ENCODE assay signal across 8 cellular contexts in the genomic region with DNA sequence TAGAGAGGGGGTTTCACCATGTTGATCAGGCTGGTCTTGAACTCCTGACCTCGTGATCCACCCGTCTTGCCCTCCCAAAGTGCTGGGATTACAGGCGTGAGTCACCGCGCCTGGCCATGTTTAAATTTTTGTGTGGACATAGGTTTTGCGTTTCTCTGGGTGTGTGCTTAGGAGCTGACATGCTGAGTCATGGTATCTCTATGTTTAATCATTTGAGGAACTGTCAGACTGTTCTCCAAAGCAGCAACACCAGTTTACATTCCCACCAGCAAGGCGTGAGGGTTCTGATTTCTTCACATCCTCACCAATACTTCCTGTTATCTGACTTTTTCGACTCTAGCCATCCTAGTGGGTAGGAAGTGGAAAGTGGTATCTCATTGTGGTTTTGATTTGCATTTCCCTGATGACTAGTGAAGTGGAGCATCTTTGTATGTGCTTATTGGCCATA.
DNase-seq lines count a peak whose midpoint lies in the region; ATAC-seq lines count a peak whose summit lies in the region.

No MANE protein-coding gene starts in this region.

- no peak overlapping the region for H3K9ac ChIP-seq in mesenchymal stem cell (ENCODE audit: low read length)

- no peak overlapping the region for H2BK15ac ChIP-seq in mesenchymal stem cell (ENCODE audit: low read depth, poor library complexity, severe bottlenecking)

- H3K27me3 Mint-ChIP-seq in activated CD4-positive, alpha-beta T cell treated with anti-CD3 and anti-CD28 coated beads for 36 hours: peaks cover 9% of the 10 kb centered on the region
- H3K27me3 Mint-ChIP-seq in activated T-cell treated with anti-CD3 and anti-CD28 coated beads, Interleukin-2, amount 50 U/mL, for 4 hours (ENCODE audit: low read depth): peaks cover 7% of the 10 kb centered on the region

- no peaks in the 10 kb centered on the region for H3K36me3 Mint-ChIP-seq in activated CD4-positive, alpha-beta T cell treated with anti-CD3 and anti-CD28 coated beads for 36 hours (ENCODE audit: low read depth)
- H3K36me3 Mint-ChIP-seq in activated T-cell treated with anti-CD3 and anti-CD28 coated beads, Interleukin-2, amount 50 U/mL, for 4 hours (ENCODE audit: insufficient read depth): no peaks in the 10 kb centered on the region

- no peaks in the 10 kb centered on the region for H3K27me3 ChIP-seq in mesenchymal stem cell (ENCODE audit: control insufficient read depth in 1 of 2, insufficient read depth in 1 of 2, low read length in 2 of 2)

- H4K91ac ChIP-seq in mesenchymal stem cell (ENCODE audit: low read length): no peak overlapping the region

- no peaks in the 10 kb centered on the region for H3K36me3 ChIP-seq in mesenchymal stem cell (ENCODE audit: control insufficient read depth in 1 of 2, insufficient read depth in 2 of 2, low read depth in 1 of 2, low read length in 2 of 2)

- CTCF ChIA-PET in activated CD4-positive, alpha-beta T cell treated with anti-CD3 and anti-CD28 coated beads for 36 hours (lab: Charles Lee): no interaction called here

- no peak overlapping the region for H3K4me3 ChIP-seq in mesenchymal stem cell (ENCODE audit: insufficient read depth in 1 of 2, low read depth in 1 of 2, low read length in 2 of 2)

- DNase-seq in activated CD4-positive, alpha-beta T cell treated with anti-CD3 and anti-CD28 coated beads for 36 hours: peak; percentile 58
- DNase-seq in activated CD4-positive, alpha-beta T cell treated with anti-CD3 and anti-CD28 coated beads for 1 hour: no peak
- peak; percentile 52 for DNase-seq in NAMALWA (ENCODE audit: low spot score)
- no peak for DNase-seq in activated T-cell treated with anti-CD3 and anti-CD28 coated beads, Interleukin-2, amount 50 U/mL, for 4 hours
- peak; percentile 54 for DNase-seq in mesenchymal stem cell
- DNase-seq in NCI-H1092 (lab: John Stamatoyannopoulos, UW): no peak
- DNase-seq in DMS79 (lab: John Stamatoyannopoulos, UW): no peak

- POLR2A ChIA-PET in activated CD4-positive, alpha-beta T cell treated with anti-CD3 and anti-CD28 coated beads for 36 hours (lab: Charles Lee): no interaction called here

- H3K4ac ChIP-seq in mesenchymal stem cell (ENCODE audit: low read depth in 1 of 2, low read length in 2 of 2): no peak overlapping the region

- no peaks in the 10 kb centered on the region for H3K4me1 ChIP-seq in mesenchymal stem cell (ENCODE audit: control insufficient read depth, insufficient read depth, low read depth, low read length)

- no peak overlapping the region for H2BK120ac ChIP-seq in mesenchymal stem cell (ENCODE audit: low read depth, low read length)

- H3K27ac ChIP-seq in mesenchymal stem cell (ENCODE audit: low read length, poor library complexity, severe bottlenecking): no peak overlapping the region

- no peak overlapping the region for H2BK5ac ChIP-seq in mesenchymal stem cell (ENCODE audit: low read depth, low read length, poor library complexity, severe bottlenecking)

- no peak overlapping the region for H3K23ac ChIP-seq in mesenchymal stem cell (ENCODE audit: low read length in 2 of 2)

- no peak overlapping the region for H3K18ac ChIP-seq in mesenchymal stem cell (ENCODE audit: low read depth in 1 of 2, low read length in 2 of 2)

- no peak overlapping the region for H3K4me2 ChIP-seq in mesenchymal stem cell (ENCODE audit: low read length, poor library complexity, severe bottlenecking)

- no peaks in the 10 kb centered on the region for H3K79me1 ChIP-seq in mesenchymal stem cell (replicated peaks; ENCODE audit: low read length, poor library complexity, severe bottlenecking)

- ATAC-seq in activated CD4-positive, alpha-beta T cell treated with anti-CD3 and anti-CD28 coated beads for 36 hours: peak; percentile 81
- peak; percentile 87 to 91 for ATAC-seq in activated T-cell treated with anti-CD3 and anti-CD28 coated beads, Interleukin-2, amount 50 U/mL, for 4 hours
- ATAC-seq in HG03460 (IDR thresholded peaks at IDR 0.05; ENCODE audit: unreplicated experiment): no peak

- no peak overlapping the region for H2AFZ ChIP-seq in mesenchymal stem cell (ENCODE audit: low read depth, low read length)

- H2BK12ac ChIP-seq in mesenchymal stem cell (ENCODE audit: low read length in 2 of 2): no peak overlapping the region

- H3K4me1 Mint-ChIP-seq in activated CD4-positive, alpha-beta T cell treated with anti-CD3 and anti-CD28 coated beads for 36 hours: peaks cover 35% of the 10 kb centered on the region
- H3K4me1 Mint-ChIP-seq in activated T-cell treated with anti-CD3 and anti-CD28 coated beads, Interleukin-2, amount 50 U/mL, for 4 hours (ENCODE audit: low read depth): peaks cover 49% of the 10 kb centered on the region

- 47% methylated on average over 7 of the region's 8 CpGs for WGBS in mesenchymal stem cell

- no peak overlapping the region for H3K4me3 Mint-ChIP-seq in activated CD4-positive, alpha-beta T cell treated with anti-CD3 and anti-CD28 coated beads for 36 hours
- H3K4me3 Mint-ChIP-seq in activated T-cell treated with anti-CD3 and anti-CD28 coated beads, Interleukin-2, amount 50 U/mL, for 4 hours: no peak overlapping the region

- peaks cover 14% of the 10 kb centered on the region for H3K9me3 Mint-ChIP-seq in activated CD4-positive, alpha-beta T cell treated with anti-CD3 and anti-CD28 coated beads for 36 hours (ENCODE audit: low read depth)
- H3K9me3 Mint-ChIP-seq in activated T-cell treated with anti-CD3 and anti-CD28 coated beads, Interleukin-2, amount 50 U/mL, for 4 hours: peaks cover 12% of the 10 kb centered on the region

- H3K14ac ChIP-seq in mesenchymal stem cell (ENCODE audit: low read length in 2 of 2): no peak overlapping the region

- intact Hi-C loops in activated CD4-positive, alpha-beta T cell treated with anti-CD3 and anti-CD28 coated beads for 36 hours (cut with DNase I, micrococcal nuclease): loop anchor here (1.0 to 10.0 kb wide), 8 partner anchors 13 to 1526 kb away; no protein-coding TSS in a partner anchor

- no peak overlapping the region for H2AK5ac ChIP-seq in mesenchymal stem cell (ENCODE audit: low read length, severe bottlenecking)

- H3K9me3 ChIP-seq in mesenchymal stem cell (ENCODE audit: control insufficient read depth, low read length): no peaks in the 10 kb centered on the region

- peak overlapping the region; percentile 35 for H3K27ac Mint-ChIP-seq in activated CD4-positive, alpha-beta T cell treated with anti-CD3 and anti-CD28 coated beads for 36 hours

- no peak overlapping the region for H4K8ac ChIP-seq in mesenchymal stem cell (ENCODE audit: low read length)

Comparison
In these comparisons a context has a peak if more than half of its experiments do, and no peak if none do; other contexts are left out.
1. DNase-seq: peak in activated CD4-positive, alpha-beta T cell treated with anti-CD3 and anti-CD28 coated beads for 36 hours (single experiment), NAMALWA (single experiment) and mesenchymal stem cell (single experiment); none in activated CD4-positive, alpha-beta T cell treated with anti-CD3 and anti-CD28 coated beads for 1 hour (single experiment), activated T-cell treated with anti-CD3 and anti-CD28 coated beads, Interleukin-2, amount 50 U/mL, for 4 hours (single experiment), NCI-H1092 (single experiment) and DMS79 (single experiment).